26 cellular contexts compared by ENCODE assay signal in the genomic region with DNA sequence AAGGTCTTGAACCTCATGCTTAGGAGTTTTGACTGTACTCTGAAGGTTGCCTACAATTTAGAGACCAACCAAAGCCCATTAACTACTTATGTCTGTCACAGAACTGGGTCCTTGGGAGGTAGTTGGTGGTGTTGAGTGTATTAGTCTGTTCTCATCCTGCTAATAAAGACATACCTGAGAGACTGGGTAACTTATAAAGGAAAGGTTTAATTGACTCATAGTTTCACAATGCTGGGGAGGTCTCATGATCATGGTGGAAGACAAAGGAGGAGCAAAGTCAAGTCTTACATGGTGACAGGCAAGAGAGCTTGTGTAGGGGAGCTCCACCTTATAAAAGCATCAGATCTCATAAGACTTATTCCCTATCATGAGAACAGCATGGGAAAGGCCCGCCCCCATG.
"Had no signal": no experiment of that assay in that cellular context is flagged by ENCODE, and none has a peak within 500 bp of the region (broad histone marks: within the 10 kb centered on the region; RNA-seq: fewer than 3 reads in every experiment).

No MANE protein-coding gene starts in this region.

- H3K27me3 ChIP-seq: ascending aorta had no signal

- H3K27me3 Mint-ChIP-seq: activated naive CD8-positive, alpha-beta T cell had no signal

- H3K27ac Mint-ChIP-seq: activated CD4-positive, alpha-beta memory T cell treated with anti-CD3 and anti-CD28 coated beads for 36 hours; activated CD4-positive, alpha-beta T cell treated with anti-CD3 and anti-CD28 coated beads for 36 hours; activated CD4-positive, alpha-beta T cell treated with anti-CD3 and anti-CD28 coated beads, Interleukin-2, amount 10 ng/mL, durations not matched to agents 24 days and 14 days; activated naive CD8-positive, alpha-beta T cell; activated T-helper 17 cell treated with anti-CD3 and anti-CD28 coated beads, Interleukin-2, amount 50 U/mL, for 72 hours; brain; effector memory CD8-positive, alpha-beta T cell had no signal

- H3K4me1 ChIP-seq: ascending aorta had no signal

- H3K27ac ChIP-seq: ascending aorta, epithelial cell of prostate, esophagus squamous epithelium had no signal

- ATAC-seq: activated CD4-positive, alpha-beta T cell treated with anti-CD3 and anti-CD28 coated beads for 36 hours; activated T-cell treated with anti-CD3 and anti-CD28 coated beads, Interleukin-2, amount 50 U/mL, for 4 hours; effector memory CD8-positive, alpha-beta T cell had no signal

- H3K9me3 Mint-ChIP-seq: activated CD4-positive, alpha-beta memory T cell treated with anti-CD3 and anti-CD28 coated beads for 36 hours; activated T-cell treated with anti-CD3 and anti-CD28 coated beads, Interleukin-2, amount 50 U/mL, for 4 hours; activated T-helper 17 cell treated with anti-CD3 and anti-CD28 coated beads, Interleukin-2, amount 50 U/mL, for 72 hours; effector memory CD8-positive, alpha-beta T cell had no signal

- FAIRE-seq: colon, frontal cortex had no signal

- H3K36me3 Mint-ChIP-seq: activated CD4-positive, alpha-beta memory T cell treated with anti-CD3 and anti-CD28 coated beads for 36 hours; activated naive CD8-positive, alpha-beta T cell; brain had no signal

- DNase-seq: activated CD4-positive, alpha-beta memory T cell treated with anti-CD3 and anti-CD28 coated beads for 36 hours; activated CD4-positive, alpha-beta T cell treated with anti-CD3 and anti-CD28 coated beads for 36 hours; activated CD4-positive, alpha-beta T cell treated with anti-CD3 and anti-CD28 coated beads, Interleukin-2, amount 10 ng/mL, durations not matched to agents 24 days and 14 days; activated CD4-positive, CD25-positive, alpha-beta regulatory T cell; activated CD4-positive, CD25-positive, alpha-beta regulatory T cell treated with anti-CD3 and anti-CD28 coated beads, Interleukin-2, amount 50 U/mL, for 72 hours; activated CD8-positive, alpha-beta memory T cell treated with anti-CD3 and anti-CD28 coated beads for 24 hours; activated effector memory CD4-positive, alpha-beta T cell treated with Interleukin-2 at 50 U/mL for 16 hours; activated gamma-delta T cell treated with Interleukin-2 at 50 U/mL for 16 hours; activated naive CD4-positive, alpha-beta T cell treated with anti-CD3 and anti-CD28 coated beads, Interleukin-2, amount 50 U/mL, for 16 hours; activated naive CD4-positive, alpha-beta T cell treated with Interleukin-2 at 50 U/mL for 16 hours; activated T-cell treated with anti-CD3 and anti-CD28 coated beads, Interleukin-2, amount 50 U/mL, for 4 hours; caudate nucleus; cortex of kidney; dermis blood vessel endothelial cell; effector CD4-positive, alpha-beta T cell; effector memory CD8-positive, alpha-beta T cell; esophagus squamous epithelium; head of caudate nucleus; T-helper 2 cell had no signal

- H3K36me3 ChIP-seq: ascending aorta, esophagus squamous epithelium had no signal

- H3K4me3 Mint-ChIP-seq: activated CD4-positive, alpha-beta memory T cell treated with anti-CD3 and anti-CD28 coated beads for 36 hours; activated CD4-positive, alpha-beta T cell treated with anti-CD3 and anti-CD28 coated beads for 36 hours; activated CD4-positive, alpha-beta T cell treated with anti-CD3 and anti-CD28 coated beads, Interleukin-2, amount 10 ng/mL, durations not matched to agents 24 days and 14 days; activated naive CD8-positive, alpha-beta T cell; activated T-cell treated with anti-CD3 and anti-CD28 coated beads, Interleukin-2, amount 50 U/mL, for 4 hours; activated T-helper 17 cell treated with anti-CD3 and anti-CD28 coated beads, Interleukin-2, amount 50 U/mL, for 72 hours; effector memory CD8-positive, alpha-beta T cell had no signal

- H3K4me1 Mint-ChIP-seq: activated CD4-positive, alpha-beta T cell treated with anti-CD3 and anti-CD28 coated beads, Interleukin-2, amount 10 ng/mL, durations not matched to agents 24 days and 14 days; activated T-helper 17 cell treated with anti-CD3 and anti-CD28 coated beads, Interleukin-2, amount 50 U/mL, for 72 hours had no signal

- H3K4me3 ChIP-seq: ascending aorta, esophagus squamous epithelium had no signal
